Comparison of ENCODE assay signal across 13 cellular contexts in the genomic region with DNA sequence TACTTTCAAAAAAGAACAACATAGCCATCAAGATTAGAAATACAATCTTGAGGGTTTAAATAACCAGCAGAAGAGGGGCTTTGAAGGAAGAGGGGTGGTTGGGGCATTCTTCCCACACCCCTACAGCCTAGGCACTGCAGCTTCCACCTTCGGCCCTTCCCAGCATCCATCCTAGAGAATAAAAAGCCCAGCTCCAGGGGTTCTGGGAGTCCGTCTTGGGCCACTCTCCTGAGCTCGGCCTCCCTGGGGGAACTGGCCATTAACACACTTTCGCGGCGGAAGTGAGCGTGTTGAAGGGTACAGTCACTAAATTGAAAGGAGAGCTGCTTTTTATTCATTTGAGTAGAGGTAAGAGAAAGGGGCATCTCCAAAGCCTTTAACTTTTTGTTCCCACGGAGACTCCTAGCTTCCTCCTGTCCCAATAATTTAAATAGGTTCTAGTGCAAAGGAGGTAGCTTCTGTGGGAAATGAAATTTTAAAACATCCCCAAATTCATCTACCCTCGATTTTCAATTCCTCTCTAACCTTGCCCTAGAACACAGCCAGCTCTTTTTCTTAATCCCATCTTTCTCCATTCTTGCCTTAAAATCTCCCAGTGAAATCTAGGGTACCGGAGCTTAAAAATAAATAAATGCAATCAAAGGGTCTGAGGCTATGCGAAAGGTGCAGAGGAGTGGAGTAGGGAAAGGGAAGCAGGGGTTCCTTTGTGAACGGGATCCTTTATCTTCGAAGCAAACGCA. TPM values are rescaled to one million over a fixed set of nuclear protein-coding genes. Genes with fewer than 3 reads are reported as not detected.
DNase-seq lines count a peak whose midpoint lies in the region; ATAC-seq, FAIRE-seq and TF ChIP-seq lines count a peak whose summit lies in the region.
"Had no signal": no experiment of that assay in that cellular context is flagged by ENCODE, and none has a peak within 500 bp of the region (broad histone marks: within the 10 kb centered on the region; RNA-seq: fewer than 3 reads in every experiment).

No MANE protein-coding gene starts in this region.

- no peak overlapping the region for H2BK5ac ChIP-seq in H9 (ENCODE audit: insufficient read length, low read length)

- H3K9me3 Mint-ChIP-seq in H9 = no peaks in the 10 kb centered on the region
- H3K9me3 Mint-ChIP-seq in stimulated activated effector memory CD8-positive, alpha-beta T cell treated with anti-CD3 and anti-CD28 coated beads, Interleukin-12 subunit alpha, Interleukin-12 subunit beta, amount 100 ng/mL, for 72 hours = no peaks in the 10 kb centered on the region

- peak overlapping the region in 1 of 3 experiments; percentile 59; a peak in 4 of 7 replicates for H3K27ac Mint-ChIP-seq in H9
- H3K27ac Mint-ChIP-seq in stimulated activated effector memory CD8-positive, alpha-beta T cell treated with anti-CD3 and anti-CD28 coated beads, Interleukin-12 subunit alpha, Interleukin-12 subunit beta, amount 100 ng/mL, for 72 hours = no peak overlapping the region

- H2BK15ac ChIP-seq in H9 (ENCODE audit: low read depth, low read length) = no peak overlapping the region

- FAIRE-seq in kidney (lab: Jason Lieb, UNC) (no peak), urothelium cell line (lab: Jason Lieb, UNC) (no peak)

- no peaks in the 10 kb centered on the region for H3K79me1 ChIP-seq in H9 (ENCODE audit: insufficient read depth, low read depth, low read length, poor library complexity, severe bottlenecking)

- no peak overlapping the region for H3K4ac ChIP-seq in H9 (ENCODE audit: low read depth, low read length)

- no peak overlapping the region for H3K23ac ChIP-seq in H9 (ENCODE audit: insufficient read length, low read depth, low read length)

- no peaks in the 10 kb centered on the region for H3K9me3 ChIP-seq in H9 (ENCODE audit: control insufficient read depth, low read depth, low read length)
- H3K9me3 ChIP-seq in kidney (ENCODE audit: control insufficient read depth in 1 of 2, low read length in 2 of 2) = no peaks in the 10 kb centered on the region

- peak; percentile 56 for DNase-seq in H9
- no peak for DNase-seq in kidney
- no peak for DNase-seq in stimulated activated effector memory CD8-positive, alpha-beta T cell treated with anti-CD3 and anti-CD28 coated beads, Interleukin-12 subunit alpha, Interleukin-12 subunit beta, amount 100 ng/mL, for 72 hours (ENCODE audit: low spot score in 2 of 2)
- no peak for DNase-seq in urothelium cell line (ENCODE audit: low spot score)
- DNase-seq in left lobe of liver (ENCODE audit: low spot score) = no peak
- no peak for DNase-seq in stimulated activated CD4-positive, alpha-beta T cell treated with anti-CD3 and anti-CD28 coated beads, Interleukin-15, amount 100 ng/mL, for 24 hours
- no peak for DNase-seq in foreskin melanocyte
- DNase-seq: activated CD4-positive, alpha-beta T cell treated with anti-CD3 and anti-CD28 coated beads for 1 hour; left colon; NCI-H1417 treated with DMSO at 0.1 percent for 48 hours; stimulated activated CD4-positive, alpha-beta T cell treated with anti-CD3 and anti-CD28 coated beads, Interleukin-1b, Interleukin-23, amount 100 ng/mL, for 48 hours; stimulated activated naive CD4-positive, alpha-beta T cell had no signal

- peaks cover 53% of the 10 kb centered on the region for H3K23me2 ChIP-seq in H9 (ENCODE audit: insufficient read length, low read depth, low read length, poor library complexity, severe bottlenecking)

- TF ChIP-seq CTCF in H9 (conservative IDR thresholded peaks at IDR 0.05) (no peak), kidney (IDR thresholded peaks at IDR 0.05; ENCODE audit: borderline replicate concordance, extremely low read depth, insufficient read depth) (no peak)

- no peaks in the 10 kb centered on the region for H4K20me1 ChIP-seq in H9 (ENCODE audit: control insufficient read depth, insufficient read depth, insufficient read length)

- intact Hi-C loops in kidney (cut with DNase I) = no loop called here

- no peaks in the 10 kb centered on the region for H3K36me3 Mint-ChIP-seq in H9 (ENCODE audit: insufficient read depth in 1 of 3, low read depth in 3 of 3)
- H3K36me3 Mint-ChIP-seq in stimulated activated effector memory CD8-positive, alpha-beta T cell treated with anti-CD3 and anti-CD28 coated beads, Interleukin-12 subunit alpha, Interleukin-12 subunit beta, amount 100 ng/mL, for 72 hours = peaks cover 5% of the 10 kb centered on the region

- H3K36me3 ChIP-seq in kidney (ENCODE audit: control insufficient read depth in 1 of 2, insufficient read depth in 2 of 2, low read length in 2 of 2) = no peaks in the 10 kb centered on the region

- H3K27ac ChIP-seq in H9 (ENCODE audit: insufficient read length, low read depth, low read length) (no peak overlapping the region), angular gyrus (ENCODE audit: low read depth, low read length) (peak overlapping the region; percentile 67), kidney (ENCODE audit: low read depth in 2 of 2, low read length in 2 of 2) (no peak overlapping the region)

- H3K79me2 ChIP-seq in H9 (ENCODE audit: insufficient read depth, low read length) = no peaks in the 10 kb centered on the region

- no peak overlapping the region for H4K91ac ChIP-seq in H9 (ENCODE audit: insufficient read length, low read depth, low read length)

- no peak for ATAC-seq in stimulated activated effector memory CD8-positive, alpha-beta T cell treated with anti-CD3 and anti-CD28 coated beads, Interleukin-12 subunit alpha, Interleukin-12 subunit beta, amount 100 ng/mL, for 72 hours
- ATAC-seq in left lobe of liver = no peak
- ATAC-seq: left colon had no signal

- WGBS in H9 (ENCODE audit: extremely low coverage, insufficient read length, low lambda C conversion rate) = no CpG with 5 or more reads among the region's 14 CpGs

- peaks cover 38 to 43% of the 10 kb centered on the region in 2 experiments for H3K4me1 Mint-ChIP-seq in H9
- H3K4me1 Mint-ChIP-seq in stimulated activated effector memory CD8-positive, alpha-beta T cell treated with anti-CD3 and anti-CD28 coated beads, Interleukin-12 subunit alpha, Interleukin-12 subunit beta, amount 100 ng/mL, for 72 hours = peaks cover 26% of the 10 kb centered on the region

- H3K27me3 ChIP-seq in H9 (ENCODE audit: insufficient read depth, low read length) = peaks cover 21% of the 10 kb centered on the region

- no peak overlapping the region for H2AFZ ChIP-seq in H9 (ENCODE audit: low read length)

- H3K18ac ChIP-seq in H9 (ENCODE audit: insufficient read length, low read depth, low read length) = peak overlapping the region; percentile 41

- H3T11ph ChIP-seq in H9 (ENCODE audit: low read length) = no peak overlapping the region

- H2BK12ac ChIP-seq in H9 (ENCODE audit: insufficient read length, low read depth, low read length) = no peak overlapping the region

- no peak overlapping the region for H3K4me3 Mint-ChIP-seq in H9
- H3K4me3 Mint-ChIP-seq in stimulated activated effector memory CD8-positive, alpha-beta T cell treated with anti-CD3 and anti-CD28 coated beads, Interleukin-12 subunit alpha, Interleukin-12 subunit beta, amount 100 ng/mL, for 72 hours = peak overlapping the region; percentile 20

- no peak overlapping the region for H3K14ac ChIP-seq in H9 (ENCODE audit: insufficient read depth, low read length)

- H2BK20ac ChIP-seq in H9 (ENCODE audit: low read depth, low read length, poor library complexity, severe bottlenecking) = no peak overlapping the region

- H4K8ac ChIP-seq in H9 (replicated peaks; ENCODE audit: insufficient read length, low read depth, low read length) = no peak overlapping the region

- no peak overlapping the region for H2BK120ac ChIP-seq in H9 (ENCODE audit: low read depth, low read length, poor library complexity, severe bottlenecking)

- no peak overlapping the region for H4K5ac ChIP-seq in H9 (ENCODE audit: insufficient read length, low read depth, low read length)

- H3K4me2 ChIP-seq in H9 (ENCODE audit: insufficient read depth, insufficient read length, low read length) = peak overlapping the region; percentile 53

- H3K4me1 ChIP-seq in H9 (ENCODE audit: insufficient read depth, low read length) (peaks cover 11% of the 10 kb centered on the region), kidney (ENCODE audit: control insufficient read depth in 1 of 2, insufficient read depth in 1 of 2, low read depth in 1 of 2, low read length in 2 of 2) (peaks cover 7 to 8% of the 10 kb centered on the region in 2 donors)

- H3K9ac ChIP-seq in H9 (ENCODE audit: extremely low read depth, insufficient read length, low read length) = peak overlapping the region; percentile 29
- H3K9ac ChIP-seq in kidney (ENCODE audit: low read length in 2 of 2) = no peak overlapping the region

- H2AK5ac ChIP-seq in H9 (ENCODE audit: insufficient read length, low read length) = no peak overlapping the region

- H3K4me3 ChIP-seq in kidney (ENCODE audit: low read length in 2 of 2) = peak overlapping the region; percentile 2 to 71

- peaks cover 51% of the 10 kb centered on the region for H3K27me3 Mint-ChIP-seq in H9 (ENCODE audit: low read depth)

- H3K56ac ChIP-seq in H9 (ENCODE audit: insufficient read length, low read depth, low read length) = no peak overlapping the region

RNA-seq across cellular contexts. Expression of a gene that starts 31.1 kb away (rescaled TPM):
- 13.3 and 14.3 TPM in 2 replicates for total RNA-seq in H9 (2021)
- total RNA-seq in kidney = 112 TPM
- 15.6 TPM for polyA plus RNA-seq in kidney (ENCODE audit: insufficient read depth, low read depth, low replicate concordance)
- total RNA-seq in left lobe of liver = 38.4 TPM
